Comparison of ENCODE assay signal across 8 cellular contexts in genomic region chr15:89893696-89894450, GRCh38.
DNase-seq lines count a peak whose midpoint lies in the region; ATAC-seq and TF ChIP-seq lines count a peak whose summit lies in the region.

Gene AP3S2, minus strand, starts transcription at chr15:89893994. Its CDS starts 45 bp downstream, at chr15:89893949.

- DNase-seq in AG09319 (ENCODE audit: extremely low read depth, low read depth): peak; percentile 84
- DNase-seq in NCI-H446 treated with DMSO at 0.1 percent for 48 hours (lab: John Stamatoyannopoulos, UW): peak; percentile 74
- peak; percentile 77 to 85 for DNase-seq in activated CD4-positive, alpha-beta T cell treated with anti-CD3 and anti-CD28 coated beads for 24 hours (ENCODE audit: low read depth in 2 of 2)
- DNase-seq in choroid plexus epithelial cell (ENCODE audit: low read depth): peak; percentile 96
- peak; percentile 97 for DNase-seq in kidney tubule cell (ENCODE audit: low spot score)
- peak; percentile 77 to 86 (median 84) for DNase-seq in stimulated activated CD4-positive, alpha-beta T cell treated with anti-CD3 and anti-CD28 coated beads, Interleukin-1b, Interleukin-23, amount 100 ng/mL, for 24 hours (ENCODE audit: low read depth in 4 of 4, low spot score in 1 of 4)

- ATAC-seq in GM19023 (IDR thresholded peaks at IDR 0.05; ENCODE audit: unreplicated experiment) (peak; percentile 94), HG03280 (IDR thresholded peaks at IDR 0.05; ENCODE audit: unreplicated experiment) (peak; percentile 92)

- peak within 1 kb of the TSS; percentile 97 for H3K4me3 ChIP-seq in choroid plexus epithelial cell (ENCODE audit: low read depth, low read length)

- TF ChIP-seq CTCF in AG09319 (IDR thresholded peaks at IDR 0.05; ENCODE audit: low read depth, low read length) (no peak), choroid plexus epithelial cell (conservative IDR thresholded peaks at IDR 0.05; ENCODE audit: low read depth, low read length) (no peak)

Comparison
In these comparisons a context has a peak if more than half of its experiments do, and no peak if none do; other contexts are left out.
1. Peak in every context shown above with its lines: DNase-seq, ATAC-seq and H3K4me3 ChIP-seq.